ENCODE assay signal across 26 cellular contexts in genomic region chr7:140831724-140832123, GRCh38.
"Had no signal": no experiment of that assay in that cellular context is flagged by ENCODE, and none has a peak within 500 bp of the region (broad histone marks: within the 10 kb centered on the region; RNA-seq: fewer than 3 reads in every experiment).

No MANE protein-coding gene starts in this region.

- H3K27ac ChIP-seq: left lung, lower lobe of right lung, neural progenitor cell, neutrophil, parathyroid adenoma, sigmoid colon, spleen, suprapubic skin, tibial nerve, uterus had no signal

- H3K9me3 ChIP-seq: left lung, lower lobe of right lung, neutrophil, sigmoid colon, spleen, suprapubic skin, tibial nerve, uterus had no signal

- DNase-seq: hippocampal formation; kidney; left colon; left lung; lower lobe of right lung; mammary epithelial cell; mesenchymal stem cell; naive B cell; natural killer cell; nephron progenitor cell; occipital lobe; right cardiac atrium; sigmoid colon; small intestine; spleen; stimulated activated CD4-positive, alpha-beta T cell treated with anti-CD3 and anti-CD28 coated beads, Interleukin-4, amount 100 ng/mL, for 24 hours; stimulated activated naive CD4-positive, alpha-beta T cell; uterus had no signal

- H3K4me3 Mint-ChIP-seq: naive B cell; natural killer cell; nephron progenitor cell; neural progenitor cell; stimulated activated effector memory CD8-positive, alpha-beta T cell treated with anti-CD3 and anti-CD28 coated beads, Interleukin-12 subunit alpha, Interleukin-12 subunit beta, amount 100 ng/mL, for 72 hours; stimulated activated naive CD8-positive, alpha-beta T cell treated with anti-CD3 and anti-CD28 coated beads, Interleukin-15, Interleukin-2, amounts not matched to agents 100 ng/mL and 50 ng/mL, for 24 hours; type B pancreatic cell had no signal

- H3K36me3 ChIP-seq: uterus had no signal

- H3K4me1 Mint-ChIP-seq: nephron progenitor cell; neural progenitor cell; stimulated activated effector memory CD8-positive, alpha-beta T cell treated with anti-CD3 and anti-CD28 coated beads, Interleukin-12 subunit alpha, Interleukin-12 subunit beta, amount 100 ng/mL, for 72 hours had no signal

- H3K9me3 Mint-ChIP-seq: naive B cell; natural killer cell; nephron progenitor cell; neural progenitor cell; stimulated activated effector memory CD8-positive, alpha-beta T cell treated with anti-CD3 and anti-CD28 coated beads, Interleukin-12 subunit alpha, Interleukin-12 subunit beta, amount 100 ng/mL, for 72 hours; stimulated activated naive CD8-positive, alpha-beta T cell treated with anti-CD3 and anti-CD28 coated beads, Interleukin-15, Interleukin-2, amounts not matched to agents 100 ng/mL and 50 ng/mL, for 24 hours; type B pancreatic cell had no signal

- H3K27ac Mint-ChIP-seq: natural killer cell; nephron progenitor cell; neural progenitor cell; stimulated activated effector memory CD8-positive, alpha-beta T cell treated with anti-CD3 and anti-CD28 coated beads, Interleukin-12 subunit alpha, Interleukin-12 subunit beta, amount 100 ng/mL, for 72 hours; stimulated activated naive CD8-positive, alpha-beta T cell treated with anti-CD3 and anti-CD28 coated beads, Interleukin-15, Interleukin-2, amounts not matched to agents 100 ng/mL and 50 ng/mL, for 24 hours; type B pancreatic cell had no signal

- H3K4me3 ChIP-seq: left lung, lower lobe of right lung, neural progenitor cell, sigmoid colon, spleen, suprapubic skin, tibial nerve, uterus had no signal

- H3K4me1 ChIP-seq: left lung, lower lobe of right lung, parathyroid adenoma, sigmoid colon, spleen, suprapubic skin, uterus had no signal

- H3K27me3 ChIP-seq: left lung, neural progenitor cell, neutrophil, sigmoid colon, spleen, suprapubic skin, tibial nerve, uterus had no signal

- H3K27me3 Mint-ChIP-seq: naive B cell; stimulated activated naive CD8-positive, alpha-beta T cell treated with anti-CD3 and anti-CD28 coated beads, Interleukin-15, Interleukin-2, amounts not matched to agents 100 ng/mL and 50 ng/mL, for 24 hours; type B pancreatic cell had no signal

- H3K36me3 Mint-ChIP-seq: natural killer cell had no signal

- H3K9ac ChIP-seq: neural progenitor cell, parathyroid adenoma had no signal

- ATAC-seq: left colon; left lung; lower lobe of right lung; natural killer cell; right cardiac atrium; stimulated activated effector memory CD8-positive, alpha-beta T cell treated with anti-CD3 and anti-CD28 coated beads, Interleukin-12 subunit alpha, Interleukin-12 subunit beta, amount 100 ng/mL, for 72 hours had no signal
